Comparison of ENCODE assay signal across 8 cellular contexts in the genomic region with DNA sequence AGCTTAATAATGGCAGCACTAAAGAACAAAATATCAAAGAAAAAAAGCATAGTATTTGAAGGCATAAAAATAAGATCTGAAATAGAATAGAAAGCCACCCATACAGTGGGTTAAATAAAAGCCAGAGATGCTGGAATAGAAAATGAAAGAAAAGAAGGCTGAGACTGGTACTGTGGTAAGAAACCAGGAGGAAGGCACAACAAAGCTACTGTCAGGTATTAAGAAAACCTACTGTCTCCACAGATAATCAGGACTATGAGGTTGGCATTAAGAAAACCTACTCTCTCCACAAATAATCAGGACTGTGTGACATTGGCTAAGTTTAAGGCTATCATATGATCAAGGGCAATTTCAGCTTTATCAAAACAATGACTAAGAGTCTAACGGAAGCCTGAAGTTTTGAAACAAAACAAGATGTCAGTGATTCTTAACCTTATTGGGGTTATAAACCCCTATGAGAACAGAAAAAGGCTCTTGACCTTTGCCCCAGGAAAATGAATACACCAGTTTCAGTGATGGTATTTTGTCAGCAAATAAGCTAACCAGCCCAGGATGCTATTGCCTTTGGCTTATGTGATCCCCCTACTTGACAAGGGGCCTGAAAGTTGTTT. TPM values are rescaled to one million over a fixed set of nuclear protein-coding genes. Genes with fewer than 3 reads are reported as not detected.
DNase-seq lines count a peak whose midpoint lies in the region; ATAC-seq and TF ChIP-seq lines count a peak whose summit lies in the region.
"Had no signal": no experiment of that assay in that cellular context is flagged by ENCODE, and none has a peak within 500 bp of the region (broad histone marks: within the 10 kb centered on the region; RNA-seq: fewer than 3 reads in every experiment).

No MANE protein-coding gene starts in this region.

- H3K4me2 ChIP-seq in OCI-LY1 (ENCODE audit: low read length) (peak overlapping the region; percentile 39; the same call in 1 of the 2 replicates), neural cell (ENCODE audit: low read length) (no peak overlapping the region)

- H3K9me2 ChIP-seq in OCI-LY1 (ENCODE audit: low read depth, low read length): no peaks in the 10 kb centered on the region
- H3K9me2 ChIP-seq in neural cell (ENCODE audit: insufficient read depth, low read length): no peaks in the 10 kb centered on the region

- H3K4me3 ChIP-seq in OCI-LY1 (ENCODE audit: low read depth, low read length, poor library complexity, severe bottlenecking) (no peak overlapping the region), neural cell (ENCODE audit: low read length) (no peak overlapping the region)

- DNase-seq in H4 (ENCODE audit: low spot score) (no peak), HK-2 (ENCODE audit: unreplicated experiment) (no peak)
- DNase-seq in stimulated activated CD4-positive, alpha-beta T cell treated with anti-CD3 and anti-CD28 coated beads, Interleukin-4, amount 100 ng/mL, for 24 hours: no peak

- H3K4me1 ChIP-seq in OCI-LY1 (ENCODE audit: insufficient read depth, low read length, severe bottlenecking): peaks cover 43% of the 10 kb centered on the region

- H2AFZ ChIP-seq in OCI-LY1 (ENCODE audit: low read length) (no peak overlapping the region), neural cell (ENCODE audit: low read depth, low read length) (no peak overlapping the region)

- TF ChIP-seq CTCF in OCI-LY1 (IDR thresholded peaks at IDR 0.05; ENCODE audit: low read length): no peak
- no peak for TF ChIP-seq CTCF in neural cell (IDR thresholded peaks at IDR 0.05; ENCODE audit: poor library complexity, severe bottlenecking)

- H3K27me3 ChIP-seq in OCI-LY1 (ENCODE audit: insufficient read depth, low read length) (no peaks in the 10 kb centered on the region), neural cell (ENCODE audit: insufficient read depth, low read depth, low read length) (no peaks in the 10 kb centered on the region)

- H3K9me3 ChIP-seq in OCI-LY1 (ENCODE audit: low read length): no peaks in the 10 kb centered on the region
- H3K9me3 ChIP-seq in neural cell (ENCODE audit: low read length): no peaks in the 10 kb centered on the region

- no peak for TF ChIP-seq RAD21 in neural cell (conservative IDR thresholded peaks at IDR 0.05)

- H3K79me2 ChIP-seq in OCI-LY1 (ENCODE audit: insufficient read depth, low read length) (peaks cover 32% of the 10 kb centered on the region), neural cell (replicated peaks; ENCODE audit: insufficient read depth, low read length) (no peaks in the 10 kb centered on the region)

- H3F3A ChIP-seq in OCI-LY1 (ENCODE audit: insufficient read depth, low read length) (no peaks in the 10 kb centered on the region), neural cell (ENCODE audit: insufficient read depth, low read length, poor library complexity, severe bottlenecking) (no peaks in the 10 kb centered on the region)

- H3K27ac ChIP-seq in OCI-LY1 (ENCODE audit: low read depth, low read length, poor library complexity, severe bottlenecking) (peak overlapping the region; percentile 47), neural cell (ENCODE audit: low read length) (peak overlapping the region; percentile 48)

- H3K9ac ChIP-seq in OCI-LY1 (ENCODE audit: low read length) (peak overlapping the region; percentile 30; the same call in 1 of the 2 replicates), neural cell (ENCODE audit: low read length) (no peak overlapping the region)

- ATAC-seq in GM18909 (IDR thresholded peaks at IDR 0.05; ENCODE audit: poor library complexity, unreplicated experiment) (peak; percentile 41), HG02623 (IDR thresholded peaks at IDR 0.05; ENCODE audit: unreplicated experiment) (peak; percentile 31)

- H4K20me1 ChIP-seq in OCI-LY1 (ENCODE audit: insufficient read depth, low read length) (no peaks in the 10 kb centered on the region), neural cell (ENCODE audit: insufficient read depth) (no peaks in the 10 kb centered on the region)

- TF ChIP-seq EP300 in neural cell (conservative IDR thresholded peaks at IDR 0.05; ENCODE audit: poor library complexity, severe bottlenecking): no peak

- H3K36me3 ChIP-seq in OCI-LY1 (ENCODE audit: insufficient read depth, low read length) (peaks cover 18% of the 10 kb centered on the region), neural cell (ENCODE audit: insufficient read depth, low read length) (no peaks in the 10 kb centered on the region)

TF ChIP-seq in neural cell, 6 proteins besides CTCF, POLR2A, EP300 and RAD21:
- no peak for TF ChIP-seq TAF1 (IDR thresholded peaks at IDR 0.05; ENCODE audit: low read depth)
- TF ChIP-seq EZH2 (IDR thresholded peaks at IDR 0.05; ENCODE audit: borderline replicate concordance, insufficient read depth, low read length, poor library complexity, severe bottlenecking): no peak
- no peak for TF ChIP-seq REST (IDR thresholded peaks at IDR 0.05; ENCODE audit: borderline replicate concordance)
- TF ChIP-seq POLR2AphosphoS5 (IDR thresholded peaks at IDR 0.05): no peak
- TF ChIP-seq SMC3 (conservative IDR thresholded peaks at IDR 0.05; ENCODE audit: poor library complexity): no peak
- no peak for TF ChIP-seq MXI1 (conservative IDR thresholded peaks at IDR 0.05; ENCODE audit: poor library complexity, severe bottlenecking)
TF ChIP-seq in neural cell: peak in this region for 0.

RNA-seq across cellular contexts. Expression of gene MCOLN2, which starts 24.4 kb away (rescaled TPM):
- polyA plus RNA-seq in neural cell: not detected in 2 replicates
- not detected in 2 replicates for polyA minus RNA-seq in neural cell
- 2.3 and 2.6 TPM in 2 replicates for total RNA-seq in H4 (2014; rRNA removed; shearing (Covaris generic))
- total RNA-seq: frontal cortex had no signal
